ENCODE assay signal across 20 cellular contexts in the genomic region with DNA sequence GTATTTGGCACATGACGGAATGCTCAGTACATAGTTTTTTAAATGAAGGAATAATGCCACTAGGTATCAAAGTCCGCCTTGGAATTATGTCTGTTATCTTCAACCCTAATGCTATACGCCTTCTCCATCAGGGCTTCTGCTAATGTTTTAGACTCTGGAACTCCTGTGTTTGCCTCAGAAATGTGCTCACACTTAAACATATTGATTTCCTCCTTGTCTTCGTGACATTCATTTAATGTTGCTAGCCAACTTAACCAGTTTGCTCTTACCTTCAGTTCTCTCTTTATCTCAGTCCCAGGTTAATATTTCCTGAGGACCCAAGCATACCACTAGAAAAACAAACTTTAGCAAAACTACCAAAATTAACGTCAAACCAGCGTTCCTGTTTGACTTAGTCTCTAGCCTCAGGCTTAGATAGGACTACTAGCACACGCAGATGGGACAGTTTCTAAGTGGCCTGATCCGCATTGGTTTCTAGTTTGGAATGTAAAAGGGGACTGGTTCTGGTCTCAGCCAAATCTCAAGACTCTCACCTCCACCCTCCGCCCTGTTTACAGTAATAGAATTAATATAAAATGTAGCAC.
"Had no signal": no experiment of that assay in that cellular context is flagged by ENCODE, and none has a peak within 500 bp of the region (broad histone marks: within the 10 kb centered on the region; RNA-seq: fewer than 3 reads in every experiment).

No MANE protein-coding gene starts in this region.

- H3K36me3 Mint-ChIP-seq: brain, naive B cell had no signal

- H3K27me3 Mint-ChIP-seq: activated CD4-positive, alpha-beta memory T cell treated with anti-CD3 and anti-CD28 coated beads, Interleukin-2, amount 10 ng/mL, durations not matched to agents 7 days and 5 days; activated naive CD4-positive, alpha-beta T cell treated with anti-CD3 and anti-CD28 coated beads, Interleukin-2, amount 50 U/mL, for 24 hours; naive B cell had no signal

- H3K27me3 ChIP-seq: sigmoid colon had no signal

- H3K4me3 ChIP-seq: lung, sigmoid colon had no signal

- H3K4me1 Mint-ChIP-seq: naive B cell had no signal

- H3K4me3 Mint-ChIP-seq: activated CD4-positive, alpha-beta memory T cell treated with anti-CD3 and anti-CD28 coated beads, Interleukin-2, amount 10 ng/mL, durations not matched to agents 7 days and 5 days; activated naive CD4-positive, alpha-beta T cell treated with anti-CD3 and anti-CD28 coated beads, Interleukin-2, amount 50 U/mL, for 24 hours; brain; naive B cell had no signal

- DNase-seq: activated CD4-positive, alpha-beta memory T cell treated with anti-CD3 and anti-CD28 coated beads, Interleukin-2, amount 10 ng/mL, durations not matched to agents 7 days and 5 days; activated CD4-positive, alpha-beta T cell treated with anti-CD3 and anti-CD28 coated beads for 48 hours; activated gamma-delta T cell treated with Interleukin-2 at 50 U/mL for 16 hours; activated T-cell treated with anti-CD3 and anti-CD28 coated beads for 4 hours; anterior cingulate cortex; caudate nucleus; dermis blood vessel endothelial cell; effector CD8-positive, alpha-beta T cell; head of caudate nucleus; islet precursor cell; naive B cell; occipital lobe; posterior cingulate gyrus; sigmoid colon; stimulated activated CD4-positive, alpha-beta T cell treated with anti-CD3 and anti-CD28 coated beads, Interleukin-4, amount 100 ng/mL, for 24 hours; stimulated activated naive CD4-positive, alpha-beta T cell treated with Interleukin-2 at 50 U/mL for 16 hours had no signal

- H3K4me1 ChIP-seq: sigmoid colon had no signal

- H3K36me3 ChIP-seq: sigmoid colon had no signal

- FAIRE-seq: frontal cortex had no signal

- H3K9me3 Mint-ChIP-seq: brain had no signal

- H3K27ac ChIP-seq: sigmoid colon had no signal

- H3K27ac Mint-ChIP-seq: activated naive CD4-positive, alpha-beta T cell treated with anti-CD3 and anti-CD28 coated beads, Interleukin-2, amount 50 U/mL, for 24 hours; brain; naive B cell had no signal
